In genomic region chr3:128081846-128082245, GRCh38 we compare ENCODE assay signal across 16 cellular contexts. TPM values are rescaled to one million over a fixed set of nuclear protein-coding genes. Genes with fewer than 3 reads are reported as not detected.
DNase-seq lines count a peak whose midpoint lies in the region; ATAC-seq, FAIRE-seq and TF ChIP-seq lines count a peak whose summit lies in the region.
"Had no signal": no experiment of that assay in that cellular context is flagged by ENCODE, and none has a peak within 500 bp of the region (broad histone marks: within the 10 kb centered on the region; RNA-seq: fewer than 3 reads in every experiment).

No MANE protein-coding gene starts in this region.

- H3K27me3 ChIP-seq in pancreas (no peaks in the 10 kb centered on the region), WERI-Rb-1 (ENCODE audit: insufficient read depth, low read depth, severe bottlenecking) (no peaks in the 10 kb centered on the region)
- H3K27me3 ChIP-seq: breast epithelium had no signal

- peaks cover 38 to 40% (median 38%) of the 10 kb centered on the region in 3 donors for H3K4me1 ChIP-seq in pancreas
- H3K4me1 ChIP-seq: breast epithelium had no signal

- intact Hi-C loops in pancreas (cut with DNase I): no loop called here

- H3K27ac ChIP-seq in RWPE1 (0 out of 2 replicates have a peak overlapping the region, but pooled peaks have one; percentile 4), pancreas (peak overlapping the region in 1 of 4 donors; percentile 40), WERI-Rb-1 (no peak overlapping the region)
- H3K27ac ChIP-seq: breast epithelium, parathyroid adenoma had no signal

- 13 to 18% methylated on average over 4 of the region's 4 CpGs for WGBS in pancreas, 2 donors

- ATAC-seq in pancreas: peak; percentile 29 to 77 (median 68)
- ATAC-seq: CD8-positive, alpha-beta T cell; stimulated activated naive CD8-positive, alpha-beta T cell treated with anti-CD3 and anti-CD28 coated beads, Interleukin-15, amount 100 ng/mL, for 72 hours had no signal

- CTCF ChIA-PET in RWPE1 (lab: Yijun Ruan, JAX): interaction anchor here (0.6 to 1.0 kb wide), 3 partner anchors 13 to 90 kb away, joined by 3 to 5 read pairs (median 5); no protein-coding TSS in a partner anchor

- TF ChIP-seq CTCF in RWPE1 (conservative IDR thresholded peaks at IDR 0.05; ENCODE audit: low read depth): no peak
- TF ChIP-seq CTCF in pancreas (IDR thresholded peaks at IDR 0.05): no peak
- no peak for TF ChIP-seq CTCF in WERI-Rb-1 (IDR thresholded peaks at IDR 0.05; ENCODE audit: low read depth, low read length)

- no peak for FAIRE-seq in pancreas (lab: Jason Lieb, UNC)

- POLR2A ChIA-PET in RWPE1 (lab: Yijun Ruan, JAX; ENCODE audit: low non-redundant PET): no interaction called here

- H3K36me3 ChIP-seq in pancreas (no peaks in the 10 kb centered on the region), WERI-Rb-1 (peaks cover 52% of the 10 kb centered on the region)
- H3K36me3 ChIP-seq: breast epithelium had no signal

- no peaks in the 10 kb centered on the region for H3K9me3 ChIP-seq in pancreas
- H3K9me3 ChIP-seq in WERI-Rb-1 (ENCODE audit: severe bottlenecking): no peaks in the 10 kb centered on the region
- H3K9me3 ChIP-seq: breast epithelium had no signal

- no peak overlapping the region for H3K4me3 ChIP-seq in pancreas
- H3K4me3 ChIP-seq in WERI-Rb-1 (ENCODE audit: low read depth, low read length): no peak overlapping the region
- H3K4me3 ChIP-seq: breast epithelium had no signal

- DNase-seq in DMS53 (lab: John Stamatoyannopoulos, UW): peak; percentile 54
- DNase-seq in RWPE1 (ENCODE audit: low spot score): no peak
- DNase-seq in fibroblast of gingiva (ENCODE audit: low read depth): peak; percentile 43
- peak in 1 of 6 donors; percentile 26 for DNase-seq in pancreas
- no peak for DNase-seq in WERI-Rb-1
- no peak for DNase-seq in DMS153 treated with DMSO at 0.1 percent for 48 hours (lab: John Stamatoyannopoulos, UW; ENCODE audit: unreplicated experiment)
- DNase-seq in NCI-H2107 (lab: John Stamatoyannopoulos, UW): no peak
- DNase-seq: activated naive CD4-positive, alpha-beta T cell treated with anti-CD3 and anti-CD28 coated beads for 36 hours; CD8-positive, alpha-beta T cell; GF-D8; islet precursor cell; Kasumi-1; NCI-H1694; stimulated activated naive CD8-positive, alpha-beta T cell treated with anti-CD3 and anti-CD28 coated beads, Interleukin-15, amount 100 ng/mL, for 72 hours had no signal

RNA-seq across cellular contexts. Expression of gene SEC61A1, which starts 29.6 kb away (rescaled TPM):
- total RNA-seq in pancreas: 100 to 1,000 TPM; 197 to 245 (median 222) TPM
- polyA plus RNA-seq in pancreas: 100 to 1,000 TPM; 193 to 214 TPM

RNA-seq across cellular contexts. Expression of gene RUVBL1, which starts 41.8 kb away (rescaled TPM):
- total RNA-seq in pancreas: 10 to 100 TPM in 3 of 6 donors, 1 to 10 TPM in 3; 3.7 to 13.3 (median 10.0) TPM
- 10 to 100 TPM in 1 of 2 donors, 1 to 10 TPM in 1; 7.6 to 12.6 TPM for polyA plus RNA-seq in pancreas

Comparison
In these comparisons a context has a peak if more than half of its experiments do, and no peak if none do; other contexts are left out.
1. DNase-seq: peak in DMS53 (single experiment) and fibroblast of gingiva (single experiment); none in RWPE1 (single experiment), WERI-Rb-1 (single experiment), DMS153 treated with DMSO at 0.1 percent for 48 hours (single experiment) and NCI-H2107 (single experiment).